Comparison of ENCODE assay signal across 8 cellular contexts in the genomic region with DNA sequence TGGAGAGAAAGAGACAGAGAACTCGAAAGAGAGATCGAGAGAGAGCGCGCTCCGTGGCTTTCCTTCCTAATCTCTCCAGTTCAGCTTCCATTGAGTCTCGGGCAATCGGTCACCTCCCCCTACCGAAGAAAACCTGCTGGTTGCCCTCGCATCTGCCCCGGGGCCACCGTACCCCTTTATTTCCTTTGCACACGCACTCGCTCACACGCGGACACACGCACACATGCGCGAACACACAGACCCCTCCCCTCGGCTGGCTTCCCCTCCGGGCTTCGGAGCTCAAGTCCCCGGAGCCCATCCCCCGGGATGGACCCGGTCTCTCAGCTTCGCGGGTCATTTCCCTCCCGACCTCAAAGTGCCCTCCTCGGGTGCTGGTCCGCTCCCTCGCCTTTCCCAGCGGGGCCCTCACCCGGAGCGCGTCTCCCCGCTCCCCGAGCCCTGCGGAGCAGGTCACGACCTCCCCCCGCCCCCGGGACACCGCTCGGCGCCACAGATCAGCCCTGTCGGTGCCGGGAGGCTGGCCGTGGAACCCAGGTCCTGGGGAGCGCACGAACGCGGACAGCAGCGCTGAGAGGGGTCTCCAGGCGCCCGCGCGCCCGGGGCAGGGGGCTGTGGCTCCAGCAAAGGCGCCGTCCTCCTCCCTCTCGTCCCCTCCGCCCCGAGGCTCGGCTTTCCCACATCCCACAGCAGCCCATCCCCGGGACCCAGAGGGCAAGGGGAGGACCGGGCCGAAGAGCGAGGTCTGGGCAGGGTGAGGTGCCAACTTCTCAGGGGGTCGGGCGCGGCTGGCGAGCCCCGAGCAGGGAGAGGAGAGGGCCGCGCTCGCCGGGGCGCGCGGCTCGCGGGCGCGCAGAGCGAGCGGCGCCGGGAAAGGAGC. TPM values are rescaled to one million over a fixed set of nuclear protein-coding genes. Genes with fewer than 3 reads are reported as not detected.
DNase-seq lines count a peak whose midpoint lies in the region; ATAC-seq, FAIRE-seq and TF ChIP-seq lines count a peak whose summit lies in the region.

No MANE protein-coding gene starts in this region.

- no peak overlapping the region for H3K27ac Mint-ChIP-seq in activated CD8-positive, alpha-beta T cell treated with anti-CD3 and anti-CD28 coated beads, Interleukin-2, amount 10 ng/mL, durations not matched to agents 7 days and 5 days
- peak overlapping the region; percentile 96 for H3K27ac Mint-ChIP-seq in glutamatergic neuron (ENCODE audit: unreplicated experiment)
- H3K27ac Mint-ChIP-seq in stimulated activated memory B cell treated with anti-CD40 and anti-IgM and Interleukin-4, amounts not matched to agents 10 μg/mL and 1 μg/mL and 100 μg/mL, for 72 hours, result no peak overlapping the region

- peak; percentile 29 for ATAC-seq in activated CD8-positive, alpha-beta T cell treated with anti-CD3 and anti-CD28 coated beads, Interleukin-2, amount 10 ng/mL, durations not matched to agents 7 days and 5 days
- ATAC-seq in stimulated activated memory B cell treated with anti-CD40 and anti-IgM and Interleukin-4, amounts not matched to agents 10 μg/mL and 1 μg/mL and 100 μg/mL, for 72 hours, result no peak
- ATAC-seq in GM18519 (IDR thresholded peaks at IDR 0.05; ENCODE audit: low FRiP score, unreplicated experiment), result no peak

- CTCF ChIA-PET in AG04450 (lab: Charles Lee), result no interaction called here
- CTCF ChIA-PET in activated CD8-positive, alpha-beta T cell treated with anti-CD3 and anti-CD28 coated beads, Interleukin-2, amount 10 ng/mL, durations not matched to agents 7 days and 5 days (lab: Charles Lee), result no interaction called here

- TF ChIP-seq CTCF in AG04450 (IDR thresholded peaks at IDR 0.05; ENCODE audit: low read depth, low read length) (no peak), HFF-Myc (IDR thresholded peaks at IDR 0.05; ENCODE audit: low read depth, low read length, missing control alignments) (no peak), glutamatergic neuron (IDR thresholded peaks at IDR 0.05; ENCODE audit: partially characterized antibody, unreplicated experiment) (no peak), osteoblast (IDR thresholded peaks at IDR 0.05; ENCODE audit: extremely low read depth, low read depth, low read length) (no peak)

- DNase-seq in AG04450 (ENCODE audit: low read depth, low spot score), result no peak
- DNase-seq in HFF-Myc (ENCODE audit: extremely low read depth, low read depth), result no peak
- no peak for DNase-seq in activated CD8-positive, alpha-beta T cell treated with anti-CD3 and anti-CD28 coated beads, Interleukin-2, amount 10 ng/mL, durations not matched to agents 7 days and 5 days
- DNase-seq in glutamatergic neuron, result peak; percentile 49
- peak; percentile 69 for DNase-seq in osteoblast (ENCODE audit: insufficient read length, low spot score, missing footprints)
- DNase-seq in GM12891 (ENCODE audit: insufficient read length, low spot score), result no peak

- H3K27ac ChIP-seq in AG04450 (ENCODE audit: low read depth, low read length), result no peak overlapping the region
- no peak overlapping the region for H3K27ac ChIP-seq in osteoblast (ENCODE audit: low read depth, low read length)

- no peak overlapping the region for H2AFZ ChIP-seq in osteoblast (ENCODE audit: low read length)

- POLR2A ChIA-PET in AG04450 (lab: Yijun Ruan, JAX), result no interaction called here
- POLR2A ChIA-PET in activated CD8-positive, alpha-beta T cell treated with anti-CD3 and anti-CD28 coated beads, Interleukin-2, amount 10 ng/mL, durations not matched to agents 7 days and 5 days (lab: Charles Lee), result no interaction called here

- no peaks in the 10 kb centered on the region for H3K36me3 ChIP-seq in osteoblast (ENCODE audit: insufficient read depth, low read length)

- H3K4me1 ChIP-seq in osteoblast (ENCODE audit: insufficient read depth, low read length), result peaks cover 3% of the 10 kb centered on the region

- H3K9me3 ChIP-seq in AG04450 (ENCODE audit: control insufficient read depth, insufficient read depth, low read length) (no peaks in the 10 kb centered on the region; the same call in 1 of the 2 replicates), osteoblast (ENCODE audit: low read depth, low read length) (no peaks in the 10 kb centered on the region)

- H3K4me1 Mint-ChIP-seq in activated CD8-positive, alpha-beta T cell treated with anti-CD3 and anti-CD28 coated beads, Interleukin-2, amount 10 ng/mL, durations not matched to agents 7 days and 5 days (ENCODE audit: low read depth), result peaks cover 19% of the 10 kb centered on the region
- H3K4me1 Mint-ChIP-seq in glutamatergic neuron (ENCODE audit: low read depth, unreplicated experiment), result peaks cover 21% of the 10 kb centered on the region
- peaks cover 19% of the 10 kb centered on the region for H3K4me1 Mint-ChIP-seq in stimulated activated memory B cell treated with anti-CD40 and anti-IgM and Interleukin-4, amounts not matched to agents 10 μg/mL and 1 μg/mL and 100 μg/mL, for 72 hours

- H3K4me3 Mint-ChIP-seq in activated CD8-positive, alpha-beta T cell treated with anti-CD3 and anti-CD28 coated beads, Interleukin-2, amount 10 ng/mL, durations not matched to agents 7 days and 5 days, result peak overlapping the region; percentile 70
- peak overlapping the region; percentile 98 for H3K4me3 Mint-ChIP-seq in glutamatergic neuron (ENCODE audit: unreplicated experiment)
- no peak overlapping the region for H3K4me3 Mint-ChIP-seq in stimulated activated memory B cell treated with anti-CD40 and anti-IgM and Interleukin-4, amounts not matched to agents 10 μg/mL and 1 μg/mL and 100 μg/mL, for 72 hours

- peaks cover 57% of the 10 kb centered on the region for H3K27me3 Mint-ChIP-seq in activated CD8-positive, alpha-beta T cell treated with anti-CD3 and anti-CD28 coated beads, Interleukin-2, amount 10 ng/mL, durations not matched to agents 7 days and 5 days (ENCODE audit: low read depth)
- peaks cover 27% of the 10 kb centered on the region for H3K27me3 Mint-ChIP-seq in glutamatergic neuron (ENCODE audit: unreplicated experiment)
- H3K27me3 Mint-ChIP-seq in stimulated activated memory B cell treated with anti-CD40 and anti-IgM and Interleukin-4, amounts not matched to agents 10 μg/mL and 1 μg/mL and 100 μg/mL, for 72 hours, result peaks cover 60% of the 10 kb centered on the region

- FAIRE-seq in GM12891 (lab: Jason Lieb, UNC), result no peak

- H4K20me1 ChIP-seq in osteoblast (ENCODE audit: insufficient read depth, low read length), result no peaks in the 10 kb centered on the region

- peak overlapping the region; percentile 43 for H3K4me3 ChIP-seq in AG04450 (ENCODE audit: low read depth, low read length)
- H3K4me3 ChIP-seq in HFF-Myc (replicated peaks; ENCODE audit: low read depth, low read length), result peak overlapping the region; percentile 56
- no peak overlapping the region for H3K4me3 ChIP-seq in osteoblast (ENCODE audit: insufficient read depth, low read length)

- no peak for TF ChIP-seq POLR2A in GM12891 (IDR thresholded peaks at IDR 0.05; ENCODE audit: low read depth, low read length)

- H3K4me2 ChIP-seq in osteoblast (ENCODE audit: insufficient read depth, low read length), result no peak overlapping the region

- no peaks in the 10 kb centered on the region for H3K36me3 Mint-ChIP-seq in activated CD8-positive, alpha-beta T cell treated with anti-CD3 and anti-CD28 coated beads, Interleukin-2, amount 10 ng/mL, durations not matched to agents 7 days and 5 days (ENCODE audit: low read depth)
- H3K36me3 Mint-ChIP-seq in glutamatergic neuron (ENCODE audit: unreplicated experiment), result no peaks in the 10 kb centered on the region
- H3K36me3 Mint-ChIP-seq in stimulated activated memory B cell treated with anti-CD40 and anti-IgM and Interleukin-4, amounts not matched to agents 10 μg/mL and 1 μg/mL and 100 μg/mL, for 72 hours, result no peaks in the 10 kb centered on the region

- H3K9me3 Mint-ChIP-seq in activated CD8-positive, alpha-beta T cell treated with anti-CD3 and anti-CD28 coated beads, Interleukin-2, amount 10 ng/mL, durations not matched to agents 7 days and 5 days (ENCODE audit: insufficient read depth), result no peaks in the 10 kb centered on the region
- H3K9me3 Mint-ChIP-seq in glutamatergic neuron (ENCODE audit: unreplicated experiment), result peaks cover 32% of the 10 kb centered on the region
- no peaks in the 10 kb centered on the region for H3K9me3 Mint-ChIP-seq in stimulated activated memory B cell treated with anti-CD40 and anti-IgM and Interleukin-4, amounts not matched to agents 10 μg/mL and 1 μg/mL and 100 μg/mL, for 72 hours

- no peaks in the 10 kb centered on the region for H3K79me2 ChIP-seq in osteoblast (ENCODE audit: insufficient read depth, low read length)

- H3K27me3 ChIP-seq in AG04450 (ENCODE audit: control insufficient read depth, insufficient read depth, low read length) (peaks cover 28% of the 10 kb centered on the region), osteoblast (ENCODE audit: insufficient read depth, low read length) (peaks cover 27% of the 10 kb centered on the region)

TF ChIP-seq in GM12891, 5 proteins besides CTCF, POLR2A, EP300 and RAD21:
- TF ChIP-seq POU2F2 (IDR thresholded peaks at IDR 0.05; ENCODE audit: low read depth, low read length), result no peak

RNA-seq across cellular contexts. Expression of a gene that starts 1.8 kb away (rescaled TPM):
- 0.07 and 0.10 TPM in 2 replicates for polyA plus RNA-seq in AG04450 (2011; rRNA removed)
- 0.04 and 0.18 TPM in 2 replicates for polyA minus RNA-seq in AG04450 (2011; rRNA and poly(A)+ RNA removed)
- total RNA-seq in activated CD8-positive, alpha-beta T cell treated with anti-CD3 and anti-CD28 coated beads, Interleukin-2, amount 10 ng/mL, durations not matched to agents 7 days and 5 days, result not detected
- total RNA-seq in glutamatergic neuron (ENCODE audit: unreplicated experiment), result 110 TPM
- total RNA-seq in osteoblast, result not detected in 2 replicates
- not detected for polyA plus RNA-seq in GM12891 (2012; ENCODE audit: low read depth, missing spikeins)

Comparison
In these comparisons a context has a peak if more than half of its experiments do, and no peak if none do; other contexts are left out.
1. DNase-seq: peak in glutamatergic neuron (single experiment) and osteoblast (single experiment); none in AG04450 (single experiment), HFF-Myc (single experiment), activated CD8-positive, alpha-beta T cell treated with anti-CD3 and anti-CD28 coated beads, Interleukin-2, amount 10 ng/mL, durations not matched to agents 7 days and 5 days (single experiment) and GM12891 (single experiment).
2. RNA of a gene that starts 1.8 kb away (total RNA-seq): 110 TPM in glutamatergic neuron (single experiment); not detected in activated CD8-positive, alpha-beta T cell treated with anti-CD3 and anti-CD28 coated beads, Interleukin-2, amount 10 ng/mL, durations not matched to agents 7 days and 5 days and not detected in osteoblast; every median in the first group is over 100 times any median in the second.